14 cellular contexts compared by ENCODE assay signal in genomic region chr1:18942340-18942739, GRCh38. TPM values are rescaled to one million over a fixed set of nuclear protein-coding genes. Genes with fewer than 3 reads are reported as not detected.
A peak's percentile ranks its signal among the peaks of the same experiment; 100 is the strongest.
DNase-seq lines count a peak whose midpoint lies in the region; ATAC-seq, FAIRE-seq and TF ChIP-seq lines count a peak whose summit lies in the region.
"Had no signal": no experiment of that assay in that cellular context is flagged by ENCODE, and none has a peak within 500 bp of the region (broad histone marks: within the 10 kb centered on the region; RNA-seq: fewer than 3 reads in every experiment).

No MANE protein-coding gene starts in this region.

- H3K4me3 ChIP-seq in H1 (ENCODE audit: extremely low read depth in 1 of 4, insufficient read depth in 2 of 4, low read depth in 3 of 4, low read length in 4 of 4) (no peak overlapping the region), muscle layer of colon (ENCODE audit: low read depth in 1 of 2, low read length in 2 of 2) (no peak overlapping the region), upper lobe of right lung (no peak overlapping the region), foreskin fibroblast (ENCODE audit: low read depth in 1 of 2, low read length in 2 of 2) (no peak overlapping the region)

- no peak for FAIRE-seq in H1 (lab: Jason Lieb, UNC)
- FAIRE-seq: A204.1, colon, D721Med had no signal

- no peaks in the 10 kb centered on the region; a peak in 1 of 4 replicates for H3K79me2 ChIP-seq in H1 (ENCODE audit: control insufficient read depth in 1 of 2, insufficient read depth in 2 of 2, low read length in 2 of 2)

- H2BK5ac ChIP-seq in H1 (ENCODE audit: low read depth, low read length) = peak overlapping the region; percentile 75; the same call in 1 of the 2 replicates

- no peak overlapping the region for H3K23ac ChIP-seq in H1 (ENCODE audit: insufficient read length)

- peak overlapping the region in 1 of 2 experiments; percentile 52; a peak in 1 of 4 replicates for H3K4me2 ChIP-seq in H1 (ENCODE audit: insufficient read depth in 1 of 2, low read depth in 2 of 2, low read length in 2 of 2)

- H3K56ac ChIP-seq in H1 (replicated peaks; ENCODE audit: insufficient read length, low read depth, low read length) = no peak overlapping the region

- WGBS in H1 (ENCODE audit: extremely low coverage in 1 of 2, insufficient coverage in 1 of 2, insufficient read length in 1 of 2, insufficient replicate concordance in 2 of 2, low coverage in 1 of 2, low lambda C conversion rate in 2 of 2, missing lambda C conversion rate in 1 of 2), 2 experiments = 88% methylated on average over 4 of the region's 4 CpGs; no CpG with 5 or more reads in 1 of the 2 experiments

- H3K23me2 ChIP-seq in H1 (ENCODE audit: low read depth, low read length) = no peaks in the 10 kb centered on the region

- H4K91ac ChIP-seq in H1 (replicated peaks; ENCODE audit: insufficient read length, low read length) = peak overlapping the region; percentile 57

- no peak overlapping the region for H4K5ac ChIP-seq in H1 (ENCODE audit: insufficient read length, low read depth, low read length)

- peaks cover 3% of the 10 kb centered on the region; the same call in 1 of the 2 replicates for H3K79me1 ChIP-seq in H1 (ENCODE audit: low read depth, low read length)

- no peak for TF ChIP-seq EP300 in H1 (IDR thresholded peaks at IDR 0.05; ENCODE audit: borderline replicate concordance in 1 of 2, low read depth in 2 of 2, low read length in 2 of 2)

- H2BK12ac ChIP-seq in H1 (ENCODE audit: low read depth, low read length) = peak overlapping the region; percentile 70; the same call in 1 of the 2 replicates

- H2AFZ ChIP-seq in H1 (ENCODE audit: low read length) = no peak overlapping the region

- H3K9ac ChIP-seq in H1 (replicated peaks in 1 of 4; ENCODE audit: extremely low read depth in 1 of 4, low read depth in 3 of 4, low read length in 3 of 4) = no peak overlapping the region
- H3K9ac ChIP-seq in muscle layer of colon (ENCODE audit: low read length) = no peak overlapping the region

- no peak overlapping the region for H3K14ac ChIP-seq in H1 (ENCODE audit: insufficient read length)

- H3K36me3 ChIP-seq in H1 (ENCODE audit: control insufficient read depth in 2 of 4, insufficient read depth in 4 of 4, low read length in 3 of 4) = no peaks in the 10 kb centered on the region
- no peaks in the 10 kb centered on the region for H3K36me3 ChIP-seq in muscle layer of colon (ENCODE audit: insufficient read depth, low read length)
- H3K36me3 ChIP-seq in upper lobe of right lung = no peaks in the 10 kb centered on the region

- H3K27me3 ChIP-seq in H1 (replicated peaks in 1 of 4; ENCODE audit: control insufficient read depth in 3 of 4, extremely low read depth in 1 of 4, insufficient read depth in 3 of 4, low read length in 3 of 4) (no peaks in the 10 kb centered on the region), muscle layer of colon (ENCODE audit: control insufficient read depth in 1 of 2, insufficient read depth in 2 of 2, low read length in 2 of 2) (no peaks in the 10 kb centered on the region), upper lobe of right lung (no peaks in the 10 kb centered on the region)

- H3K18ac ChIP-seq in H1 (ENCODE audit: extremely low read depth, low read length) = 0 out of 2 replicates have a peak overlapping the region, but pooled peaks have one; percentile 73

- ATAC-seq in Right ventricle myocardium inferior (no peak), left cardiac atrium (no peak), upper lobe of right lung (no peak), GM21515 (IDR thresholded peaks at IDR 0.05; ENCODE audit: unreplicated experiment) (no peak)
- ATAC-seq: activated CD4-positive, CD25-positive, alpha-beta regulatory T cell treated with anti-CD3 and anti-CD28 coated beads, Interleukin-2, amount 50 U/mL, for 24 hours had no signal

- H2BK15ac ChIP-seq in H1 (ENCODE audit: low read length) = peak overlapping the region; percentile 95; the same call in 1 of the 2 replicates

- TF ChIP-seq CTCF in H1 (IDR thresholded peaks at IDR 0.05; ENCODE audit: control extremely low read depth in 1 of 3, insufficient read depth in 1 of 3, low read depth in 1 of 3, low read length in 3 of 3) = no peak
- TF ChIP-seq CTCF in upper lobe of right lung (IDR thresholded peaks at IDR 0.05) = no peak
- no peak for TF ChIP-seq CTCF in foreskin fibroblast (IDR thresholded peaks at IDR 0.05; ENCODE audit: low read depth, low read length)

- H3K4ac ChIP-seq in H1 (replicated peaks; ENCODE audit: insufficient read length, low read depth, low read length) = no peak overlapping the region

- intact Hi-C loops in Right ventricle myocardium inferior (cut with DNase I) = no loop called here
- intact Hi-C loops in left cardiac atrium (cut with DNase I) = no loop called here
- intact Hi-C loops in upper lobe of right lung (cut with DNase I) = no loop called here

- 0 out of 2 replicates have a peak overlapping the region, but pooled peaks have one; percentile 69 for H2BK20ac ChIP-seq in H1 (ENCODE audit: low read length)

- no peak for TF ChIP-seq POLR2A in H1 (IDR thresholded peaks at IDR 0.05; ENCODE audit: control extremely low read depth in 1 of 2, low read depth in 2 of 2, low read length in 2 of 2)

- no peak overlapping the region for H2BK120ac ChIP-seq in H1 (replicated peaks; ENCODE audit: low read depth, low read length)

- POLR2A ChIA-PET in H1 (lab: Charles Lee; ENCODE audit: partially characterized antibody) = interaction anchor here (3.1 to 3.5 kb wide), 2 partner anchors 9 to 14 kb away, joined by 15 to 20 read pairs; partner anchors contain the start of gene IFFO2

- H4K8ac ChIP-seq in H1 (ENCODE audit: extremely low read depth, insufficient read depth, low read length) = no peak overlapping the region; the same call in 1 of the 2 replicates

- H2AK5ac ChIP-seq in H1 (ENCODE audit: low read depth, low read length) = peak overlapping the region; percentile 82

- CTCF ChIA-PET in H1 (lab: Charles Lee; ENCODE audit: partially characterized antibody) = interaction anchor here (1.0 to 12.8 kb wide), 5 partner anchors 9 to 35 kb away, joined by 3 to 105 read pairs (median 19); partner anchors contain the start of gene IFFO2

- no peak for TF ChIP-seq RAD21 in H1 (IDR thresholded peaks at IDR 0.05 in 1 of 2, conservative IDR thresholded peaks at IDR 0.05 in 1 of 2; ENCODE audit: low read depth in 2 of 2, low read length in 2 of 2)

- H3K9me3 ChIP-seq in H1 (ENCODE audit: insufficient read depth in 2 of 2, low read depth in 1 of 2, low read length in 1 of 2) (no peaks in the 10 kb centered on the region), muscle layer of colon (ENCODE audit: low read length) (no peaks in the 10 kb centered on the region), upper lobe of right lung (no peaks in the 10 kb centered on the region)

- H4K20me1 ChIP-seq in H1 (replicated peaks in 1 of 2; ENCODE audit: control insufficient read depth in 1 of 2, insufficient read depth in 2 of 2, low read length in 2 of 2) = no peaks in the 10 kb centered on the region

- DNase-seq in Right ventricle myocardium inferior (ENCODE audit: missing footprints) = peak; percentile 16
- DNase-seq in left cardiac atrium = no peak
- DNase-seq in H1 (ENCODE audit: low read depth in 1 of 2, low spot score in 2 of 2) = no peak
- no peak for DNase-seq in upper lobe of right lung
- DNase-seq in NCI-H510A treated with DMSO at 0.1 percent for 48 hours (lab: John Stamatoyannopoulos, UW) = no peak
- DNase-seq in foreskin fibroblast = no peak
- DNase-seq: activated naive CD8-positive, alpha-beta T cell treated with anti-CD3 and anti-CD28 coated beads, Interleukin-2, amount 10 ng/mL, durations not matched to agents 7 days and 5 days; NCI-H2227 treated with DMSO at 0.1 percent for 48 hours had no signal

- 0 out of 2 replicates have a peak overlapping the region, but pooled peaks have one; percentile 61 for H3K27ac ChIP-seq in H1 (ENCODE audit: low read depth, low read length)
- H3K27ac ChIP-seq in muscle layer of colon (ENCODE audit: low read depth, low read length) = peak overlapping the region; percentile 70
- H3K27ac ChIP-seq in upper lobe of right lung = peak overlapping the region; percentile 13

- H3K4me1 ChIP-seq in H1 (replicated peaks in 1 of 4; ENCODE audit: control insufficient read depth in 3 of 4, insufficient read depth in 4 of 4, low read length in 3 of 4) = peaks cover 7 to 34% (median 27%) of the 10 kb centered on the region in 4 experiments
- H3K4me1 ChIP-seq in muscle layer of colon (ENCODE audit: insufficient read depth, low read length) = peaks cover 73% of the 10 kb centered on the region
- H3K4me1 ChIP-seq in upper lobe of right lung = peaks cover 61% of the 10 kb centered on the region

TF ChIP-seq in H1, 55 proteins besides CTCF, POLR2A, EP300 and RAD21 (continues in another document):
- no peak for TF ChIP-seq MAX (IDR thresholded peaks at IDR 0.05)
- TF ChIP-seq MAFK (IDR thresholded peaks at IDR 0.05; ENCODE audit: low read depth, low read length) = no peak
- TF ChIP-seq KDM1A (IDR thresholded peaks at IDR 0.05; ENCODE audit: borderline replicate concordance, low read length) = peak; percentile 94

RNA-seq across cellular contexts. Expression of gene IFFO2, which starts 14.1 kb away (rescaled TPM):
- total RNA-seq in Right ventricle myocardium inferior = 5.2 TPM
- total RNA-seq in left cardiac atrium = 1 to 10 TPM; 3.4 to 6.4 TPM
- total RNA-seq in H1 (2021; fragmentation: NEBNext Ultra II Directional; extraction: Animal tissue kit (Norgen Biotek cat#: 25700)) = 8.7 and 10.4 TPM in 2 replicates
- 6.6 and 13.7 TPM in 2 replicates for polyA plus RNA-seq in H1 (2011; rRNA removed)
- polyA plus RNA-seq in H1 (2011; cell fraction: cytosol; rRNA removed) = 5.2 TPM
- 8.2 TPM for polyA plus RNA-seq in H1 (2011; cell fraction: nucleus; rRNA removed)
- polyA plus RNA-seq in H1 (2012, experiment 1 of 2) = 4.2 to 6.0 TPM (median 5.4 TPM) in 4 replicates
- 5.2 TPM for polyA plus RNA-seq in H1 (2012, experiment 2 of 2)
- 3.5 TPM for polyA plus RNA-seq in H1 (2013, experiment 1 of 2)
- polyA plus RNA-seq in H1 (2013, experiment 2 of 2) = 3.6 TPM
- 4.0 and 4.8 TPM in 2 replicates for polyA minus RNA-seq in H1 (2011; rRNA and poly(A)+ RNA removed)
- polyA minus RNA-seq in H1 (2011; cell fraction: cytosol; rRNA and poly(A)+ RNA removed) = 4.8 TPM
- polyA minus RNA-seq in H1 (2011; cell fraction: nucleus; rRNA and poly(A)+ RNA removed) = 2.6 TPM
- 15.4 TPM for total RNA-seq in upper lobe of right lung

RNA-seq across cellular contexts. Expression of gene ALDH4A1, which starts 40.0 kb away (rescaled TPM):
- 31.2 TPM for total RNA-seq in Right ventricle myocardium inferior
- total RNA-seq in left cardiac atrium = 10 to 100 TPM; 23.4 to 31.2 TPM
- 29.4 and 30.3 TPM in 2 replicates for total RNA-seq in H1 (2021; fragmentation: NEBNext Ultra II Directional; extraction: Animal tissue kit (Norgen Biotek cat#: 25700))
- 35.9 and 57.4 TPM in 2 replicates for polyA plus RNA-seq in H1 (2011; rRNA removed)
- polyA plus RNA-seq in H1 (2011; cell fraction: cytosol; rRNA removed) = 61.4 TPM
- polyA plus RNA-seq in H1 (2011; cell fraction: nucleus; rRNA removed) = 95.8 TPM
- 25.3 to 32.9 TPM (median 31.9 TPM) in 4 replicates for polyA plus RNA-seq in H1 (2012, experiment 1 of 2)
- 35.0 TPM for polyA plus RNA-seq in H1 (2012, experiment 2 of 2)
- polyA plus RNA-seq in H1 (2013, experiment 1 of 2) = 18.9 TPM
- polyA plus RNA-seq in H1 (2013, experiment 2 of 2) = 16.0 TPM
- 20.3 and 22.0 TPM in 2 replicates for polyA minus RNA-seq in H1 (2011; rRNA and poly(A)+ RNA removed)
- 21.8 TPM for polyA minus RNA-seq in H1 (2011; cell fraction: cytosol; rRNA and poly(A)+ RNA removed)
- polyA minus RNA-seq in H1 (2011; cell fraction: nucleus; rRNA and poly(A)+ RNA removed) = 21.5 TPM
- 11.8 TPM for total RNA-seq in upper lobe of right lung

Comparison
In these comparisons a context has a peak if more than half of its experiments do, and no peak if none do; other contexts are left out.
1. H3K27ac ChIP-seq: peak in every context shown above with its lines; median percentile 70 in muscle layer of colon; 61 in H1; 13 in upper lobe of right lung.